ENCODE assay signal across 22 cellular contexts in genomic region chr18:62847081-62847480, GRCh38.
A peak's percentile ranks its signal among the peaks of the same experiment; 100 is the strongest.
DNase-seq lines count a peak whose midpoint lies in the region; ATAC-seq and TF ChIP-seq lines count a peak whose summit lies in the region.
"Had no signal": no experiment of that assay in that cellular context is flagged by ENCODE, and none has a peak within 500 bp of the region (broad histone marks: within the 10 kb centered on the region; RNA-seq: fewer than 3 reads in every experiment).

No MANE protein-coding gene starts in this region.

- H3K9me3 ChIP-seq in iPS-18a (ENCODE audit: control insufficient read depth, low read depth, low read length) (no peaks in the 10 kb centered on the region), neural progenitor cell (ENCODE audit: low read depth) (no peaks in the 10 kb centered on the region)
- H3K9me3 ChIP-seq: A549 had no signal

- H4K20me1 ChIP-seq in neural progenitor cell (ENCODE audit: low read depth) = peaks cover 6% of the 10 kb centered on the region

- H3K4me1 Mint-ChIP-seq in WTC11 (peaks cover 49% of the 10 kb centered on the region), neural progenitor cell (peaks cover 15% of the 10 kb centered on the region)

- H3K4me3 ChIP-seq in H7 (ENCODE audit: insufficient read depth, low read depth, low read length) (no peak overlapping the region), iPS-18a (ENCODE audit: low read length) (no peak overlapping the region), neural progenitor cell (no peak overlapping the region)
- H3K4me3 ChIP-seq: A549, GM12878 had no signal

- H3K9me3 Mint-ChIP-seq in WTC11 = no peaks in the 10 kb centered on the region
- H3K9me3 Mint-ChIP-seq in neural progenitor cell = no peaks in the 10 kb centered on the region
- H3K9me3 Mint-ChIP-seq: CD4-positive, alpha-beta T cell; IgD-negative memory B cell had no signal

- peak overlapping the region; percentile 20 for H3K27ac ChIP-seq in iPS-18a (ENCODE audit: low read length)
- H3K27ac ChIP-seq in neural progenitor cell = peak overlapping the region; percentile 13
- H3K27ac ChIP-seq: A549 had no signal

- POLR2A ChIA-PET in WTC11 (lab: Charles Lee) = no interaction called here

- no peak for TF ChIP-seq CTCF in WTC11 (IDR thresholded peaks at IDR 0.05)
- TF ChIP-seq CTCF in neural progenitor cell (IDR thresholded peaks at IDR 0.05) = no peak

- H3K27ac Mint-ChIP-seq in WTC11 (peak overlapping the region; percentile 81), neural progenitor cell (peak overlapping the region; percentile 76)
- H3K27ac Mint-ChIP-seq: CD4-positive, alpha-beta T cell; IgD-negative memory B cell had no signal

- H3K36me3 Mint-ChIP-seq in WTC11 = 0 out of 2 replicates have a peak, but pooled peaks cover 4% of the 10 kb centered on the region
- H3K36me3 Mint-ChIP-seq in neural progenitor cell = peaks cover 16% of the 10 kb centered on the region

- H3K4me3 Mint-ChIP-seq in WTC11 (no peak overlapping the region), neural progenitor cell (no peak overlapping the region)
- H3K4me3 Mint-ChIP-seq: CD4-positive, alpha-beta T cell had no signal

- CTCF ChIA-PET in WTC11 (lab: Charles Lee) = no interaction called here

- H3K36me3 ChIP-seq in H7 (replicated peaks; ENCODE audit: control insufficient read depth, insufficient read depth, low read length) (no peaks in the 10 kb centered on the region), iPS-18a (ENCODE audit: control insufficient read depth, low read depth, low read length) (no peaks in the 10 kb centered on the region), neural progenitor cell (no peaks in the 10 kb centered on the region)

- no peak overlapping the region for H3K4me2 ChIP-seq in neural progenitor cell
- H3K4me2 ChIP-seq: A549 had no signal

- no peaks in the 10 kb centered on the region for H3K27me3 ChIP-seq in H7 (ENCODE audit: control insufficient read depth, insufficient read depth, low read length)
- H3K27me3 ChIP-seq in iPS-18a (ENCODE audit: control insufficient read depth, insufficient read depth, low read length) = no peaks in the 10 kb centered on the region
- H3K27me3 ChIP-seq in neural progenitor cell = no peaks in the 10 kb centered on the region

- peak; percentile 59 for ATAC-seq in WTC11
- no peak for ATAC-seq in GM19328 (IDR thresholded peaks at IDR 0.05; ENCODE audit: unreplicated experiment)
- ATAC-seq: A549, Right ventricle myocardium inferior had no signal

- peaks cover 22% of the 10 kb centered on the region for H3K4me1 ChIP-seq in iPS-18a (ENCODE audit: control insufficient read depth, low read depth, low read length)
- peaks cover 9% of the 10 kb centered on the region for H3K4me1 ChIP-seq in neural progenitor cell

- H2AFZ ChIP-seq in neural progenitor cell (replicated peaks) = no peak overlapping the region

- peaks cover 14% of the 10 kb centered on the region for H3K79me2 ChIP-seq in neural progenitor cell (ENCODE audit: low read depth)

- no peaks in the 10 kb centered on the region for H3F3A ChIP-seq in neural progenitor cell (ENCODE audit: low read depth)

- DNase-seq in H7 (peak; percentile 19), WTC11 (ENCODE audit: low spot score) (no peak), neural progenitor cell (ENCODE audit: low spot score) (peak; percentile 40), NCI-H82 (lab: John Stamatoyannopoulos, UW) (no peak), NCI-H1930 (lab: John Stamatoyannopoulos, UW) (no peak)
- no peak for DNase-seq in activated T-cell treated with anti-CD3 and anti-CD28 coated beads, Interleukin-2, amount 50 U/mL, for 1 hour
- DNase-seq: CD4-positive, alpha-beta T cell; DMS53; EL; Karpas-422; MM.1S; NCI-H1092 treated with DMSO at 0.1 percent for 48 hours; NCI-H146; NCI-H2107; NCI-H510A; NCI-H748 treated with DMSO at 0.1 percent for 48 hours had no signal

- H3K27me3 Mint-ChIP-seq in WTC11 (ENCODE audit: low read depth) (no peaks in the 10 kb centered on the region), neural progenitor cell (ENCODE audit: insufficient read depth, low read depth) (peaks cover 7% of the 10 kb centered on the region)
- H3K27me3 Mint-ChIP-seq: CD4-positive, alpha-beta T cell; IgD-negative memory B cell had no signal

- no peak overlapping the region for H3K9ac ChIP-seq in iPS-18a (ENCODE audit: low read length)
- H3K9ac ChIP-seq in neural progenitor cell = no peak overlapping the region

TF ChIP-seq in WTC11, 78 proteins besides CTCF, POLR2A, EP300 and RAD21:
- TF ChIP-seq SMAD3 (CRISPR knock-in tag; IDR thresholded peaks at IDR 0.05; ENCODE audit: borderline replicate concordance) = no peak
- no peak for TF ChIP-seq IRF1 (CRISPR knock-in tag; IDR thresholded peaks at IDR 0.05)
- no peak for TF ChIP-seq ESRRA (CRISPR knock-in tag; IDR thresholded peaks at IDR 0.05; ENCODE audit: borderline replicate concordance)
- TF ChIP-seq NR1H2 (CRISPR knock-in tag; IDR thresholded peaks at IDR 0.05) = no peak
- no peak for TF ChIP-seq ZNF532 (CRISPR knock-in tag; IDR thresholded peaks at IDR 0.05; ENCODE audit: borderline replicate concordance)
- TF ChIP-seq ZNF396 (CRISPR knock-in tag; IDR thresholded peaks at IDR 0.05; ENCODE audit: borderline replicate concordance) = no peak
- TF ChIP-seq ZNF263 (CRISPR knock-in tag; IDR thresholded peaks at IDR 0.05; ENCODE audit: low read depth) = no peak

Comparison
In these comparisons a context has a peak if more than half of its experiments do, and no peak if none do; other contexts are left out.
1. DNase-seq: peak in H7 (single experiment) and neural progenitor cell (single experiment); none in WTC11 (single experiment), NCI-H82 (single experiment), NCI-H1930 (0 of 2) and activated T-cell treated with anti-CD3 and anti-CD28 coated beads, Interleukin-2, amount 50 U/mL, for 1 hour (single experiment).